In genomic region chrX:75301060-75301459, GRCh38 we compare ENCODE assay signal across 19 cellular contexts.
"Had no signal": no experiment of that assay in that cellular context is flagged by ENCODE, and none has a peak within 500 bp of the region (broad histone marks: within the 10 kb centered on the region; RNA-seq: fewer than 3 reads in every experiment).

No MANE protein-coding gene starts in this region.

- H3K36me3 ChIP-seq: prostate gland, thyroid gland, uterus had no signal

- H3K9me3 Mint-ChIP-seq: activated CD4-positive, alpha-beta memory T cell treated with anti-CD3 and anti-CD28 coated beads, Interleukin-2, amount 10 ng/mL, durations not matched to agents 7 days and 5 days; activated naive CD4-positive, alpha-beta T cell treated with anti-CD3 and anti-CD28 coated beads, Interleukin-2, amount 50 U/mL, for 24 hours; dendritic cell treated with granulocyte-macrophage colony-stimulating factor and Interleukin-4, amounts not matched to agents 40 ng/mL and 50 ng/mL, for 4 days; immature natural killer cell; natural killer cell treated with Interleukin-12 subunit alpha and Interleukin-12 subunit beta and Interleukin-15 and Interleukin-18, amount 100 ng/mL, for 72 hours had no signal

- H3K4me3 Mint-ChIP-seq: activated CD4-positive, alpha-beta memory T cell treated with anti-CD3 and anti-CD28 coated beads, Interleukin-2, amount 10 ng/mL, durations not matched to agents 7 days and 5 days; activated naive CD4-positive, alpha-beta T cell treated with anti-CD3 and anti-CD28 coated beads, Interleukin-2, amount 50 U/mL, for 24 hours; dendritic cell treated with granulocyte-macrophage colony-stimulating factor and Interleukin-4, amounts not matched to agents 40 ng/mL and 50 ng/mL, for 4 days; immature natural killer cell; natural killer cell treated with Interleukin-12 subunit alpha and Interleukin-12 subunit beta and Interleukin-15 and Interleukin-18, amount 100 ng/mL, for 72 hours had no signal

- DNase-seq: activated CD4-positive, alpha-beta memory T cell treated with anti-CD3 and anti-CD28 coated beads, Interleukin-2, amount 10 ng/mL, durations not matched to agents 7 days and 5 days; activated CD8-positive, alpha-beta memory T cell treated with anti-CD3 and anti-CD28 coated beads, Interleukin-2, amount 50 U/mL, for 48 hours; activated effector memory CD4-positive, alpha-beta T cell treated with Interleukin-2 at 50 U/mL for 16 hours; aorta; caudate nucleus; erythroblast; foreskin fibroblast; immature natural killer cell; nucleus accumbens; sigmoid colon; stimulated activated CD4-positive, alpha-beta T cell treated with anti-CD3 and anti-CD28 coated beads, Interleukin-12 subunit alpha, Interleukin-12 subunit beta, amount 100 ng/mL, for 4 hours; stomach; thyroid gland; uterus had no signal

- H3K36me3 Mint-ChIP-seq: natural killer cell treated with Interleukin-12 subunit alpha and Interleukin-12 subunit beta and Interleukin-15 and Interleukin-18, amount 100 ng/mL, for 72 hours had no signal

- H3K4me1 ChIP-seq: prostate gland, sigmoid colon, stomach, thyroid gland, uterus had no signal

- H3K9me3 ChIP-seq: prostate gland, sigmoid colon, stomach, thyroid gland, uterus had no signal

- ATAC-seq: natural killer cell treated with Interleukin-12 subunit alpha and Interleukin-12 subunit beta and Interleukin-15 and Interleukin-18, amount 100 ng/mL, for 72 hours had no signal

- H3K4me3 ChIP-seq: prostate gland, sigmoid colon, stomach, thyroid gland, uterus had no signal

- H3K27me3 ChIP-seq: stomach, thyroid gland, uterus had no signal

- H3K27ac ChIP-seq: prostate gland, sigmoid colon, stomach, thyroid gland, uterus, VCaP had no signal

- H3K27me3 Mint-ChIP-seq: activated CD4-positive, alpha-beta memory T cell treated with anti-CD3 and anti-CD28 coated beads, Interleukin-2, amount 10 ng/mL, durations not matched to agents 7 days and 5 days; activated naive CD4-positive, alpha-beta T cell treated with anti-CD3 and anti-CD28 coated beads, Interleukin-2, amount 50 U/mL, for 24 hours; dendritic cell treated with granulocyte-macrophage colony-stimulating factor and Interleukin-4, amounts not matched to agents 40 ng/mL and 50 ng/mL, for 4 days had no signal

- H3K27ac Mint-ChIP-seq: activated CD4-positive, alpha-beta memory T cell treated with anti-CD3 and anti-CD28 coated beads, Interleukin-2, amount 10 ng/mL, durations not matched to agents 7 days and 5 days; activated naive CD4-positive, alpha-beta T cell treated with anti-CD3 and anti-CD28 coated beads, Interleukin-2, amount 50 U/mL, for 24 hours; dendritic cell treated with granulocyte-macrophage colony-stimulating factor and Interleukin-4, amounts not matched to agents 40 ng/mL and 50 ng/mL, for 4 days; immature natural killer cell; natural killer cell treated with Interleukin-12 subunit alpha and Interleukin-12 subunit beta and Interleukin-15 and Interleukin-18, amount 100 ng/mL, for 72 hours had no signal

- H3K4me1 Mint-ChIP-seq: activated CD4-positive, alpha-beta memory T cell treated with anti-CD3 and anti-CD28 coated beads, Interleukin-2, amount 10 ng/mL, durations not matched to agents 7 days and 5 days; activated naive CD4-positive, alpha-beta T cell treated with anti-CD3 and anti-CD28 coated beads, Interleukin-2, amount 50 U/mL, for 24 hours; immature natural killer cell had no signal
